Comparison of ENCODE assay signal across 8 cellular contexts in the genomic region with DNA sequence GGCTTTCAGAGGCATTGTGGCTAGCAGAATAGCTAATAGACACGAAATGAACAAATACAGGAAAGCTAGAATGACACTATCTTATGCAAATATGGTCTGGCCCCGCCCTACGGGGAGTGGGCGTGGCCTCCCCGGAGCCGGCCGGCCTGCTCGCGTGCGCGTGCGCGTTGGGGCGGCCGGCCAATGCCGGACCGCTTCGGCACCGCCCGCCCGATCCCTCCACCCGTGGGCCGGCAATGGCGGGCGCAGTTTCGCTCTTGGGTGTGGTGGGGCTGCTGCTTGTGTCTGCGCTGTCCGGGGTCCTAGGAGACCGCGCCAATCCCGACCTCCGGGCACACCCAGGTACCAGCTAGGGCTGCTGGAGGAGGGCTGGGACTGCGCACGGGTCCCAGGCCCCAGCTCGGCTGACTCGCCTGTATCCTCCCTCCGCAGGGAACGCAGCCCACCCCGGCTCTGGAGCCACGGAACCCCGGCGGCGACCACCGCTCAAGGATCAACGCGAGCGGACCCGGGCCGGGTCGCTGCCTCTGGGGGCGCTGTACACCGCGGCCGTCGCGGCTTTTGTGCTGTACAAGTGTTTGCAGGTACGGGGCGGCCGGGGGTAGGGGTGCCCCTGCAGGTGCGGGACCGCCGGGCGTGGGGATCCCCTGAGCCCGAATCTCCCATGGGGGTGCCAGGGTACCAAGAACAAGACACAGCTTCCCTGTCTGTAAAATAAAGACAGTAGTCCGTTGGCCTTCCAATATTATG. TPM values are rescaled to one million over a fixed set of nuclear protein-coding genes. Genes with fewer than 3 reads are reported as not detected.
A peak's percentile ranks its signal among the peaks of the same experiment; 100 is the strongest.
DNase-seq lines count a peak whose midpoint lies in the region; ATAC-seq, FAIRE-seq and TF ChIP-seq lines count a peak whose summit lies in the region.

A gene with protein sequence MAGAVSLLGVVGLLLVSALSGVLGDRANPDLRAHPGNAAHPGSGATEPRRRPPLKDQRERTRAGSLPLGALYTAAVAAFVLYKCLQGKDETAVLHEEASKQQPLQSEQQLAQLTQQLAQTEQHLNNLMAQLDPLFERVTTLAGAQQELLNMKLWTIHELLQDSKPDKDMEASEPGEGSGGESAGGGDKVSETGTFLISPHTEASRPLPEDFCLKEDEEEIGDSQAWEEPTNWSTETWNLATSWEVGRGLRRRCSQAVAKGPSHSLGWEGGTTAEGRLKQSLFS (plus strand): TSS at position 149 of the 750 bp plus-strand sequence. CDS start 88 bp downstream, at position 237.

- H3K36me3 ChIP-seq in kidney (ENCODE audit: control insufficient read depth in 1 of 2, insufficient read depth in 2 of 2, low read length in 2 of 2) = peaks cover 3 to 10% of the 10 kb centered on the region in 2 donors

- peak within 1 kb of the TSS; percentile 73 to 91 for H3K4me3 ChIP-seq in kidney (ENCODE audit: low read length in 2 of 2)

- peak within 1 kb of the TSS; percentile 100 for H3K27ac Mint-ChIP-seq in central memory CD8-positive, alpha-beta T cell (ENCODE audit: low read depth)

- FAIRE-seq in kidney (lab: Jason Lieb, UNC) = no peak

- ATAC-seq in GM18907 (IDR thresholded peaks at IDR 0.05; ENCODE audit: unreplicated experiment) (peak; percentile 72), HG03159 (IDR thresholded peaks at IDR 0.05; ENCODE audit: unreplicated experiment) (peak; percentile 61)
- peak; percentile 53 for ATAC-seq in central memory CD8-positive, alpha-beta T cell (replicated peaks; ENCODE audit: extremely low read depth, poor library complexity, severe bottlenecking)

- peak; percentile 63 for TF ChIP-seq CTCF in kidney (IDR thresholded peaks at IDR 0.05; ENCODE audit: borderline replicate concordance, extremely low read depth, insufficient read depth)

- peak within 1 kb of the TSS; percentile 94 to 97 for H3K9ac ChIP-seq in kidney (ENCODE audit: low read length in 2 of 2)

- peaks cover 44% of the 10 kb centered on the region for H3K36me3 Mint-ChIP-seq in central memory CD8-positive, alpha-beta T cell (ENCODE audit: insufficient read depth)

- H3K4me3 Mint-ChIP-seq in central memory CD8-positive, alpha-beta T cell = peak within 1 kb of the TSS; percentile 91

- H3K27ac ChIP-seq in kidney (ENCODE audit: low read depth in 2 of 2, low read length in 2 of 2) = peak within 1 kb of the TSS; percentile 99 to 100

- H3K9me3 ChIP-seq in kidney (ENCODE audit: control insufficient read depth in 1 of 2, low read length in 2 of 2) = no peaks in the 10 kb centered on the region

- DNase-seq in AG08396 (ENCODE audit: low spot score) (peak; percentile 97), NCI-H345 treated with DMSO at 0.1 percent for 48 hours (lab: John Stamatoyannopoulos, UW; ENCODE audit: unreplicated experiment) (peak; percentile 70), kidney (peak; percentile 96)
- DNase-seq in activated CD4-positive, CD25-positive, alpha-beta regulatory T cell treated with anti-CD3 and anti-CD28 coated beads, Interleukin-2, amount 50 U/mL, for 72 hours = peak; percentile 90
- peak; percentile 75 to 81 for DNase-seq in central memory CD8-positive, alpha-beta T cell (ENCODE audit: low spot score in 2 of 2)
- peak; percentile 65 for DNase-seq in stimulated activated CD4-positive, alpha-beta T cell treated with anti-CD3 and anti-CD28 coated beads, Interleukin-15, amount 100 ng/mL, for 48 hours (ENCODE audit: low read depth in 2 of 2)

- H3K9me3 Mint-ChIP-seq in central memory CD8-positive, alpha-beta T cell = no peaks in the 10 kb centered on the region

- H3K27me3 Mint-ChIP-seq in central memory CD8-positive, alpha-beta T cell = no peaks in the 10 kb centered on the region

- H3K4me1 ChIP-seq in kidney (ENCODE audit: control insufficient read depth in 1 of 2, insufficient read depth in 1 of 2, low read depth in 1 of 2, low read length in 2 of 2) = peaks cover 9 to 10% of the 10 kb centered on the region in 2 donors

- intact Hi-C loops in kidney (cut with DNase I) = no loop called here

- peaks cover 65% of the 10 kb centered on the region for H3K4me1 Mint-ChIP-seq in central memory CD8-positive, alpha-beta T cell

RNA-seq across cellular contexts. Expression of the gene that starts here (rescaled TPM):
- total RNA-seq in kidney = 26.8 TPM
- 52.3 TPM for polyA plus RNA-seq in kidney (ENCODE audit: insufficient read depth, low read depth, low replicate concordance)

Comparison
In these comparisons a context has a peak if more than half of its experiments do, and no peak if none do; other contexts are left out.
1. Peak in every context shown above with its lines: DNase-seq, ATAC-seq, H3K4me3 ChIP-seq and H3K27ac ChIP-seq.